ENCODE assay signal across 8 cellular contexts in genomic region chr4:90127706-90128345, GRCh38. TPM values are rescaled to one million over a fixed set of nuclear protein-coding genes. Genes with fewer than 3 reads are reported as not detected.
A peak's percentile ranks its signal among the peaks of the same experiment; 100 is the strongest.
DNase-seq lines count a peak whose midpoint lies in the region; ATAC-seq, FAIRE-seq and TF ChIP-seq lines count a peak whose summit lies in the region.

No MANE protein-coding gene starts in this region.

- 0 out of 2 replicates have a peak, but pooled peaks have one; percentile 5 for TF ChIP-seq EP300 in Ishikawa (IDR thresholded peaks at IDR 0.05; ENCODE audit: borderline replicate concordance)
- no peak for TF ChIP-seq EP300 in HepG2 (IDR thresholded peaks at IDR 0.05; ENCODE audit: low read depth in 2 of 2, low read length in 2 of 2)
- no peak for TF ChIP-seq EP300 in HepG2 (CRISPR knock-in tag; IDR thresholded peaks at IDR 0.05; ENCODE audit: borderline replicate concordance)

- ATAC-seq in GM21619 (IDR thresholded peaks at IDR 0.05; ENCODE audit: unreplicated experiment) (peak; percentile 18), HepG2 (peak; percentile 78)

- TF ChIP-seq CTCF in GM12875 (IDR thresholded peaks at IDR 0.05; ENCODE audit: borderline replicate concordance, insufficient read depth, low read depth, low read length) (no peak), HepG2 (CRISPR knock-in tag; IDR thresholded peaks at IDR 0.05) (no peak)

- no peak overlapping the region for H3K27ac ChIP-seq in HepG2 (ENCODE audit: extremely low read length, insufficient read depth, low read length)
- H3K27ac ChIP-seq in temporal lobe (ENCODE audit: low read depth, low read length) = peak overlapping the region; percentile 27

- no peaks in the 10 kb centered on the region for H3K9me3 ChIP-seq in HepG2 (ENCODE audit: low read length)

- H3K4me2 ChIP-seq in HepG2 (ENCODE audit: low read depth, low read length) = no peak overlapping the region

- in situ Hi-C loops in HepG2 (cut with HindIII; ENCODE audit: extremely low pct_ligation_motif_present, low pct_unique_long_range_greater_than_20kb) = no loop called here

- WGBS in HepG2 (ENCODE audit: low lambda C conversion rate) = 76% methylated on average over 50 of the region's 81 CpGs

- H3K9ac ChIP-seq in HepG2 (ENCODE audit: insufficient read depth, low read depth, low read length) = no peak overlapping the region

- BruUV-seq in HepG2 (replicated peaks; lab: Mats Ljungman, UMichigan) = no TSS peak

- peak overlapping the region; percentile 86 for H3K4me3 ChIP-seq in GM12875 (ENCODE audit: low read depth, low read length)
- H3K4me3 ChIP-seq in HepG2 (replicated peaks in 1 of 3; ENCODE audit: insufficient read depth in 1 of 3, low read depth in 2 of 3, low read length in 3 of 3) = no peak overlapping the region; a peak in 1 of 6 replicates

- POLR2A ChIA-PET in HepG2 (lab: Yijun Ruan, JAX) = no interaction called here

- H2AFZ ChIP-seq in HepG2 (ENCODE audit: low read length) = no peak overlapping the region

- H4K20me1 ChIP-seq in HepG2 (ENCODE audit: insufficient read depth, low read length) = no peaks in the 10 kb centered on the region

- intact Hi-C loops in HepG2 (cut with micrococcal nuclease; ENCODE audit: unreplicated experiment) = loop anchor here (10.0 kb wide), 1 partner anchor 167 kb away; no protein-coding TSS in a partner anchor

- peaks cover 0 to 7% of the 10 kb centered on the region in 2 experiments; a peak in 2 of 5 replicates for H3K27me3 ChIP-seq in HepG2 (ENCODE audit: control insufficient read depth in 1 of 2, insufficient read depth in 2 of 2, low read length in 2 of 2)

- no peak for TF ChIP-seq POLR2A in HepG2 (IDR thresholded peaks at IDR 0.05; ENCODE audit: insufficient read depth in 1 of 2, low read depth in 2 of 2, low read length in 2 of 2)

- DNase-seq in cerebellum (ENCODE audit: low spot score) (peak; percentile 65), HepG2 (ENCODE audit: low spot score) (no peak), NCI-H226 (no peak), NK-92 (lab: John Stamatoyannopoulos, UW; ENCODE audit: unreplicated experiment) (no peak)

- TF ChIP-seq RAD21 in Ishikawa (IDR thresholded peaks at IDR 0.05; ENCODE audit: low read depth) (no peak), HepG2 (CRISPR knock-in tag; IDR thresholded peaks at IDR 0.05) (no peak)

- H3K79me2 ChIP-seq in HepG2 (ENCODE audit: insufficient read depth, low read length) = no peaks in the 10 kb centered on the region

- no peaks in the 10 kb centered on the region for H3K4me1 ChIP-seq in HepG2 (ENCODE audit: insufficient read depth, low read length)

- H3K36me3 ChIP-seq in HepG2 (replicated peaks in 1 of 2; ENCODE audit: control insufficient read depth in 1 of 2, insufficient read depth in 2 of 2, low read length in 2 of 2) = no peaks in the 10 kb centered on the region

- no peak for FAIRE-seq in HepG2 (lab: Jason Lieb, UNC)

- CTCF ChIA-PET in HepG2 (lab: Yijun Ruan, JAX; ENCODE audit: low intra/inter-chr PET ratio, low total read pairs) = no interaction called here

TF ChIP-seq in Ishikawa, 13 proteins besides CTCF, POLR2A, EP300 and RAD21 (continues in another document):
- TF ChIP-seq CEBPB (IDR thresholded peaks at IDR 0.05) = no peak
- TF ChIP-seq EGR1 (IDR thresholded peaks at IDR 0.05) = no peak
- no peak for TF ChIP-seq USF1 (IDR thresholded peaks at IDR 0.05)
- no peak for TF ChIP-seq REST (IDR thresholded peaks at IDR 0.05; ENCODE audit: low read depth)
- no peak for TF ChIP-seq YY1 (IDR thresholded peaks at IDR 0.05; ENCODE audit: low read depth)

TF ChIP-seq in HepG2, 621 proteins besides CTCF, POLR2A, EP300 and RAD21:
- no peak for TF ChIP-seq UBTF (CRISPR knock-in tag; IDR thresholded peaks at IDR 0.05)
- TF ChIP-seq WIZ (CRISPR knock-in tag; IDR thresholded peaks at IDR 0.05) = no peak
- no peak for TF ChIP-seq HOXA5 (CRISPR knock-in tag; IDR thresholded peaks at IDR 0.05)
- no peak for TF ChIP-seq ZNF263 (CRISPR knock-in tag; IDR thresholded peaks at IDR 0.05)
- TF ChIP-seq ZBED4 (CRISPR knock-in tag; IDR thresholded peaks at IDR 0.05; ENCODE audit: borderline replicate concordance) = no peak
- no peak for TF ChIP-seq MIER3 (CRISPR knock-in tag; IDR thresholded peaks at IDR 0.05; ENCODE audit: borderline replicate concordance)
- no peak for TF ChIP-seq ZNF841 (CRISPR knock-in tag; IDR thresholded peaks at IDR 0.05; ENCODE audit: borderline replicate concordance)

RNA-seq across cellular contexts. Expression of gene CCSER1, which starts 0.6 kb away (rescaled TPM):
- 200 TPM for total RNA-seq in cerebellum
- not detected in 2 replicates for total RNA-seq in HepG2 (2016; rRNA removed; fragmentation: Illumina TruSeq; extraction: Trizol)
- total RNA-seq in HepG2 (2016; cell fraction: cytosol; rRNA removed; fragmentation: Illumina TruSeq; extraction: Trizol; ENCODE audit: low read depth) = not detected in 2 replicates
- total RNA-seq in HepG2 (2016; cell fraction: insoluble cytoplasmic fraction; rRNA removed; fragmentation: Illumina TruSeq; extraction: Trizol) = not detected in 2 replicates
- not detected in 2 replicates for total RNA-seq in HepG2 (2016; cell fraction: membrane; rRNA removed; fragmentation: Illumina TruSeq; extraction: Trizol)
- total RNA-seq in HepG2 (2016; cell fraction: nucleus; rRNA removed; fragmentation: Illumina TruSeq; extraction: Trizol) = not detected in 2 replicates
- polyA plus RNA-seq in HepG2 (2011; rRNA removed) = not detected in 2 replicates
- not detected in 2 replicates for polyA plus RNA-seq in HepG2 (2011; cell fraction: cytosol; rRNA removed)
- not detected in 2 replicates for polyA plus RNA-seq in HepG2 (2011; cell fraction: nucleus; rRNA removed)
- not detected in 2 replicates for polyA plus RNA-seq in HepG2 (2012)
- not detected in 2 replicates for polyA plus RNA-seq in HepG2 (2016; cell fraction: cytosol; fragmentation: Illumina TruSeq; extraction: Trizol; ENCODE audit: low read depth)
- not detected in 2 replicates for polyA plus RNA-seq in HepG2 (2016; cell fraction: insoluble cytoplasmic fraction; fragmentation: Illumina TruSeq; extraction: Trizol; ENCODE audit: low read depth)
- polyA plus RNA-seq in HepG2 (2016; cell fraction: membrane; fragmentation: Illumina TruSeq; extraction: Trizol; ENCODE audit: low read depth) = not detected in 2 replicates
- not detected in 2 replicates for polyA plus RNA-seq in HepG2 (2016; cell fraction: nucleus; fragmentation: Illumina TruSeq; extraction: Trizol; ENCODE audit: insufficient read depth, low read depth)
- polyA minus RNA-seq in HepG2 (2011; rRNA and poly(A)+ RNA removed; ENCODE audit: low replicate concordance) = 5.5 TPM in 1 of 2 replicates, not detected in the other
- not detected in 2 replicates for polyA minus RNA-seq in HepG2 (2011; cell fraction: cytosol; rRNA and poly(A)+ RNA removed)
- not detected in 2 replicates for polyA minus RNA-seq in HepG2 (2011; cell fraction: nucleus; rRNA and poly(A)+ RNA removed)
- 122 TPM for total RNA-seq in temporal lobe

Comparison
In these comparisons a context has a peak if more than half of its experiments do, and no peak if none do; other contexts are left out.
1. RNA of gene CCSER1, which starts 0.6 kb away (total RNA-seq): 200 TPM in cerebellum (single experiment) and 122 TPM in temporal lobe (single experiment); not detected in HepG2; every median in the first group is over 100 times any median in the second.